25 cellular contexts compared by ENCODE assay signal in the genomic region with DNA sequence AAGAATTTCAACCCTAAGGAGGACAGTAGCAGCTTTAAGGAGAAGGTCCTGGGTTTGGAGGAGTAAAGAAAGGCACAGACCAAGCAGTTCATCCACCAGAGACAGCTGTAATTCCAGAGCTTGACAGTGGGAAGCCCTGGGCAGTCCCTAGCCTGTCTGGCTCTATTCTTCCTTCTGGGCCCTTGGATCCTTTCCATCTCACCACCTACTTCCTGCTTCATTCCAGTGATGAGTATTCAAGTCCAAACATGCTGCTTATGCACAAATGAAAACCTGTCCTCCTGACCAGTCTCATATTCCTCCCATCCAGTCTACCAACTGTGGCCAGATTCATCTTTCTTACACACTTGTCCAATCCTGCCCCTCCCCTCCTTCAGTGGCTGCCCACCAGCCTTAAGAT.
A peak's percentile ranks its signal among the peaks of the same experiment; 100 is the strongest.
DNase-seq lines count a peak whose midpoint lies in the region; ATAC-seq and TF ChIP-seq lines count a peak whose summit lies in the region.
"Had no signal": no experiment of that assay in that cellular context is flagged by ENCODE, and none has a peak within 500 bp of the region (broad histone marks: within the 10 kb centered on the region; RNA-seq: fewer than 3 reads in every experiment).

No MANE protein-coding gene starts in this region.

- no peak overlapping the region for H3K27ac ChIP-seq in body of pancreas
- H3K27ac ChIP-seq: A549, esophagus squamous epithelium, KMS-11, left lung, ovary, sigmoid colon, upper lobe of right lung had no signal

- peak; percentile 64 for DNase-seq in AG08395 (ENCODE audit: low spot score)
- peak; percentile 21 for DNase-seq in HFF-Myc (ENCODE audit: extremely low read depth, low read depth)
- no peak for DNase-seq in body of pancreas
- peak; percentile 12 for DNase-seq in foreskin melanocyte
- no peak for DNase-seq in NCI-H510A treated with DMSO at 0.1 percent for 48 hours (lab: John Stamatoyannopoulos, UW)
- DNase-seq in DMS 273 (lab: John Stamatoyannopoulos, UW; ENCODE audit: unreplicated experiment): no peak
- no peak for DNase-seq in activated CD8-positive, alpha-beta memory T cell treated with anti-CD3 and anti-CD28 coated beads, Interleukin-2, amount 50 U/mL, for 4 hours
- DNase-seq: activated naive CD4-positive, alpha-beta T cell treated with anti-CD3 and anti-CD28 coated beads, Interleukin-2, amount 10 ng/mL, durations not matched to agents 7 days and 5 days; C1 segment of cervical spinal cord; effector CD8-positive, alpha-beta T cell; esophagus squamous epithelium; head of caudate nucleus; left lung; MV-4-11; NCI-H1694; NCI-H774; ovary; SHP77 treated with DMSO at 0.1 percent for 48 hours; sigmoid colon; T-cell; upper lobe of right lung had no signal

- intact Hi-C loops in body of pancreas (cut with DNase I): no loop called here

- peaks cover 9% of the 10 kb centered on the region for H3K4me1 ChIP-seq in body of pancreas
- H3K4me1 ChIP-seq: A549, esophagus squamous epithelium, left lung, sigmoid colon, upper lobe of right lung had no signal

- H3K36me3 ChIP-seq in body of pancreas (replicated peaks in 1 of 2; ENCODE audit: insufficient read depth in 1 of 2, low read depth in 2 of 2): no peaks in the 10 kb centered on the region
- H3K36me3 ChIP-seq: esophagus squamous epithelium, left lung, ovary, sigmoid colon, upper lobe of right lung had no signal

- no peaks in the 10 kb centered on the region for H3K9me3 ChIP-seq in body of pancreas
- H3K9me3 ChIP-seq: A549, esophagus squamous epithelium, left lung, ovary, sigmoid colon, upper lobe of right lung had no signal

- TF ChIP-seq CTCF in HFF-Myc (IDR thresholded peaks at IDR 0.05; ENCODE audit: low read depth, low read length, missing control alignments) (no peak), body of pancreas (IDR thresholded peaks at IDR 0.05) (no peak)

- no peak for TF ChIP-seq POLR2A in body of pancreas (IDR thresholded peaks at IDR 0.05)

- H3K4me3 ChIP-seq in HFF-Myc (replicated peaks; ENCODE audit: low read depth, low read length) (no peak overlapping the region), body of pancreas (no peak overlapping the region)
- H3K4me3 ChIP-seq: A549, esophagus squamous epithelium, left lung, ovary, sigmoid colon, upper lobe of right lung had no signal

- ATAC-seq in body of pancreas (peak; percentile 24), GM18861 (IDR thresholded peaks at IDR 0.05; ENCODE audit: unreplicated experiment) (no peak)
- ATAC-seq: A549; left lung; natural killer cell treated with Interleukin-12 subunit alpha and Interleukin-12 subunit beta and Interleukin-15 and Interleukin-18, amount 100 ng/mL, for 72 hours; T-cell; upper lobe of right lung had no signal

- H3K27me3 ChIP-seq in body of pancreas: no peaks in the 10 kb centered on the region
- H3K27me3 ChIP-seq: esophagus squamous epithelium, left lung, ovary, sigmoid colon, upper lobe of right lung had no signal

Comparison
In these comparisons a context has a peak if more than half of its experiments do, and no peak if none do; other contexts are left out.
1. DNase-seq: peak in AG08395 (single experiment), HFF-Myc (single experiment) and foreskin melanocyte (single experiment); none in body of pancreas (0 of 4), NCI-H510A treated with DMSO at 0.1 percent for 48 hours (single experiment), DMS 273 (single experiment) and activated CD8-positive, alpha-beta memory T cell treated with anti-CD3 and anti-CD28 coated beads, Interleukin-2, amount 50 U/mL, for 4 hours (single experiment).